8 cellular contexts compared by ENCODE assay signal in genomic region chr2:160394153-160394552, GRCh38.
DNase-seq lines count a peak whose midpoint lies in the region; ATAC-seq and TF ChIP-seq lines count a peak whose summit lies in the region.

No MANE protein-coding gene starts in this region.

- DNase-seq in NB4 (ENCODE audit: low read depth) (peak; percentile 82), left lung (no peak), NCI-H2081 (lab: John Stamatoyannopoulos, UW) (no peak), BE2C (no peak), upper lobe of left lung (no peak), left ventricle myocardium superior (no peak)

- no peaks in the 10 kb centered on the region for H3K36me3 ChIP-seq in left lung
- H3K36me3 ChIP-seq in BE2C: no peaks in the 10 kb centered on the region
- no peaks in the 10 kb centered on the region for H3K36me3 ChIP-seq in upper lobe of left lung

- TF ChIP-seq CTCF in NB4 (IDR thresholded peaks at IDR 0.05; ENCODE audit: low read depth, low read length) (no peak), left lung (IDR thresholded peaks at IDR 0.05) (no peak), BE2C (IDR thresholded peaks at IDR 0.05; ENCODE audit: low read depth, low read length) (no peak), upper lobe of left lung (IDR thresholded peaks at IDR 0.05) (no peak)

- H3K27ac ChIP-seq in left lung (peak overlapping the region in 1 of 2 donors; percentile 64), upper lobe of left lung (peak overlapping the region in 2 of 4 donors; percentile 43 to 59)

- H3K4me3 ChIP-seq in NB4 (ENCODE audit: low read depth, low read length) (no peak overlapping the region), left lung (no peak overlapping the region), BE2C (ENCODE audit: low read depth, low read length) (no peak overlapping the region), upper lobe of left lung (no peak overlapping the region)

- intact Hi-C loops in left lung (cut with DNase I) (no loop called here), left ventricle myocardium superior (cut with micrococcal nuclease) (no loop called here)

- TF ChIP-seq EP300 in upper lobe of left lung (IDR thresholded peaks at IDR 0.05): no peak

- H3K9me3 ChIP-seq in left lung (no peaks in the 10 kb centered on the region), BE2C (no peaks in the 10 kb centered on the region), upper lobe of left lung (no peaks in the 10 kb centered on the region)

- ATAC-seq in GM18868 (IDR thresholded peaks at IDR 0.05; ENCODE audit: unreplicated experiment): peak; percentile 98
- ATAC-seq in HG02678 (IDR thresholded peaks at IDR 0.05; ENCODE audit: unreplicated experiment): peak; percentile 100
- ATAC-seq in left lung: peak; percentile 21
- no peak for ATAC-seq in upper lobe of left lung (ENCODE audit: low FRiP score in 2 of 2)
- ATAC-seq in left ventricle myocardium superior: no peak

- no peak for TF ChIP-seq POLR2A in NB4 (IDR thresholded peaks at IDR 0.05; ENCODE audit: extremely low read depth, insufficient read length)
- no peak for TF ChIP-seq POLR2A in upper lobe of left lung (IDR thresholded peaks at IDR 0.05)

- peaks cover 12 to 100% of the 10 kb centered on the region in 2 donors for H3K4me1 ChIP-seq in left lung
- no peaks in the 10 kb centered on the region for H3K4me1 ChIP-seq in BE2C
- H3K4me1 ChIP-seq in upper lobe of left lung: peaks cover 45 to 83% (median 61%) of the 10 kb centered on the region in 4 donors

- WGBS in upper lobe of left lung, 2 donors: 10 to 37% methylated on average over 1 of the region's 1 CpG

- H3K27me3 ChIP-seq in left lung (no peaks in the 10 kb centered on the region), BE2C (no peaks in the 10 kb centered on the region), upper lobe of left lung (no peaks in the 10 kb centered on the region)

Comparison
In these comparisons a context has a peak if more than half of its experiments do, and no peak if none do; other contexts are left out.
1. ATAC-seq: peak in GM18868 (single experiment), HG02678 (single experiment) and left lung (single experiment); none in upper lobe of left lung (0 of 2) and left ventricle myocardium superior (single experiment).